Comparison of ENCODE assay signal across 20 cellular contexts in the genomic region with DNA sequence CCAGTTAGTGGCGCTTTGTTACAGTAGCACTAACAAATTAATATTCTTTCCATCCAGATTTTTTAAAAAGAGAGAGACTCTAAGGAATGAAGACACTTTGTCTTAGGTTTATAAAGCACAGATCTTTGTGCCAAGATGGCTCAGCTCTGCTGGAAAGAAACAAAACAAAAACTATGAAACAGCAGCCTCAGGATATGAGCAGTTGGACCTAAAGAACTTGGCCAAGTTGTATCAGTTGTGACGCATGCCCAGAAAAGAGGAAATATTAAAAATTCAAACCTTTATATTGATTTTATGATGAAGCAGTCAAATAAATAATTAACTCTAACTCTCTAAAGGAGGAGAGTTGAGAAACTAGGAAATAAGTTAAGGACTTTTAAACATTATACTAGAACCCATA.
DNase-seq lines count a peak whose midpoint lies in the region; ATAC-seq, FAIRE-seq and TF ChIP-seq lines count a peak whose summit lies in the region.
"Had no signal": no experiment of that assay in that cellular context is flagged by ENCODE, and none has a peak within 500 bp of the region (broad histone marks: within the 10 kb centered on the region; RNA-seq: fewer than 3 reads in every experiment).

No MANE protein-coding gene starts in this region.

- peak overlapping the region; percentile 41 for H3K4me3 ChIP-seq in OCI-LY1 (ENCODE audit: low read depth, low read length, poor library complexity, severe bottlenecking)
- no peak overlapping the region for H3K4me3 ChIP-seq in endothelial cell of umbilical vein (replicated peaks in 1 of 3; ENCODE audit: insufficient read depth in 1 of 3, low read depth in 1 of 3, low read length in 3 of 3)
- peak overlapping the region in 1 of 2 donors; percentile 23 for H3K4me3 ChIP-seq in tibial artery

- ATAC-seq in GM18520 (IDR thresholded peaks at IDR 0.05; ENCODE audit: unreplicated experiment): no peak
- ATAC-seq in HG03460 (IDR thresholded peaks at IDR 0.05; ENCODE audit: unreplicated experiment): no peak

- H3K9me3 ChIP-seq in OCI-LY1 (ENCODE audit: low read length) (no peaks in the 10 kb centered on the region), endothelial cell of umbilical vein (replicated peaks; ENCODE audit: control insufficient read depth, insufficient read depth, low read length) (no peaks in the 10 kb centered on the region), tibial artery (no peaks in the 10 kb centered on the region)
- H3K9me3 ChIP-seq: neutrophil had no signal

- H3K4me1 ChIP-seq in OCI-LY1 (ENCODE audit: insufficient read depth, low read length, severe bottlenecking) (peaks cover 90% of the 10 kb centered on the region), endothelial cell of umbilical vein (ENCODE audit: control insufficient read depth, extremely low read depth, insufficient read depth, low read length) (peaks cover 30% of the 10 kb centered on the region), tibial artery (peaks cover 0 to 21% (median 15%) of the 10 kb centered on the region in 4 donors)

- H3K9me2 ChIP-seq in OCI-LY1 (ENCODE audit: low read depth, low read length): no peaks in the 10 kb centered on the region

- dilution Hi-C loops in endothelial cell of umbilical vein (cut with MboI; ENCODE audit: extremely low pct_ligation_motif_present, low sequenced_read_pairs): no loop called here

- TF ChIP-seq CTCF in OCI-LY1 (IDR thresholded peaks at IDR 0.05; ENCODE audit: low read length) (no peak), endothelial cell of umbilical vein (IDR thresholded peaks at IDR 0.05; ENCODE audit: extremely low read depth in 1 of 2, insufficient read depth in 1 of 2, low read depth in 1 of 2, low read length in 2 of 2) (no peak), tibial artery (IDR thresholded peaks at IDR 0.05) (no peak)

- TF ChIP-seq POLR2A in endothelial cell of umbilical vein (IDR thresholded peaks at IDR 0.05; ENCODE audit: low read depth, low read length): no peak

- DNase-seq in endothelial cell of umbilical vein (ENCODE audit: low read depth, low spot score) (peak; percentile 72), kidney tubule cell (ENCODE audit: low spot score) (peak; percentile 9), tibial artery (no peak), iPS-NIHi7 (ENCODE audit: extremely low spot score) (no peak)
- DNase-seq in effector CD4-positive, alpha-beta T cell: no peak
- DNase-seq: activated CD4-positive, alpha-beta memory T cell treated with anti-CD3 and anti-CD28 coated beads, Interleukin-2, amount 10 ng/mL, durations not matched to agents 7 days and 5 days; activated T-cell treated with anti-CD3 and anti-CD28 coated beads, Interleukin-2, amount 50 U/mL, for 1 hour; brain microvascular endothelial cell; H7; hippocampal formation; IMR-90; left cardiac atrium; NCI-H1694 treated with DMSO at 0.1 percent for 48 hours; NCI-H345; NK-92 treated with Interleukin-12 subunit alpha and Interleukin-12 subunit beta, amount 100 ng/mL, for 24 hours had no signal

- H3K4me2 ChIP-seq in OCI-LY1 (ENCODE audit: low read length) (peak overlapping the region; percentile 70), endothelial cell of umbilical vein (ENCODE audit: insufficient read depth, low read length) (peak overlapping the region; percentile 47)

- H3K9me1 ChIP-seq in endothelial cell of umbilical vein (replicated peaks; ENCODE audit: control insufficient read depth, extremely low read depth, insufficient read depth, low read length): no peaks in the 10 kb centered on the region

- intact Hi-C loops in endothelial cell of umbilical vein (cut with micrococcal nuclease) (loop anchor here (1.0 to 10.0 kb wide), 4 partner anchors 11 to 267 kb away; no protein-coding TSS in a partner anchor), tibial artery (cut with DNase I; ENCODE audit: low total_unique reads) (no loop called here)

- H3K9ac ChIP-seq in OCI-LY1 (ENCODE audit: low read length) (peak overlapping the region; percentile 77), endothelial cell of umbilical vein (replicated peaks; ENCODE audit: extremely low read depth, insufficient read depth, low read length) (no peak overlapping the region)

- no peaks in the 10 kb centered on the region for H3K79me2 ChIP-seq in OCI-LY1 (ENCODE audit: insufficient read depth, low read length)
- H3K79me2 ChIP-seq in endothelial cell of umbilical vein (ENCODE audit: control insufficient read depth, insufficient read depth, low read length): peaks cover 8% of the 10 kb centered on the region

- no peak overlapping the region for H2AFZ ChIP-seq in OCI-LY1 (ENCODE audit: low read length)
- no peak overlapping the region for H2AFZ ChIP-seq in endothelial cell of umbilical vein (ENCODE audit: low read depth, low read length)

- BruUV-seq in endothelial cell of umbilical vein (replicated peaks; lab: Mats Ljungman, UMichigan): no TSS peak

- H3K27ac ChIP-seq in OCI-LY1 (ENCODE audit: low read depth, low read length, poor library complexity, severe bottlenecking) (peak overlapping the region; percentile 100), endothelial cell of umbilical vein (ENCODE audit: insufficient read depth, low read depth, low read length) (peak overlapping the region; percentile 65), tibial artery (peak overlapping the region; percentile 65 to 71)
- H3K27ac ChIP-seq: brain microvascular endothelial cell, neutrophil had no signal

- H3F3A ChIP-seq in OCI-LY1 (ENCODE audit: insufficient read depth, low read length): peaks cover 13% of the 10 kb centered on the region; the same call in 1 of the 2 replicates

- CTCF ChIA-PET in endothelial cell of umbilical vein (lab: Charles Lee): interaction anchor here (0.7 to 3.2 kb wide), 3 partner anchors 10 to 248 kb away, joined by 3 to 19 read pairs (median 3); no protein-coding TSS in a partner anchor

- H4K20me1 ChIP-seq in OCI-LY1 (ENCODE audit: insufficient read depth, low read length) (no peaks in the 10 kb centered on the region), endothelial cell of umbilical vein (replicated peaks; ENCODE audit: control insufficient read depth, extremely low read depth, insufficient read depth, low read length) (no peaks in the 10 kb centered on the region)

- no peaks in the 10 kb centered on the region for H3K27me3 ChIP-seq in OCI-LY1 (ENCODE audit: insufficient read depth, low read length)
- H3K27me3 ChIP-seq in endothelial cell of umbilical vein (ENCODE audit: control insufficient read depth in 2 of 2, insufficient read depth in 2 of 2, low read length in 2 of 2): no peaks in the 10 kb centered on the region
- H3K27me3 ChIP-seq in tibial artery: no peaks in the 10 kb centered on the region
- H3K27me3 ChIP-seq: brain microvascular endothelial cell, neutrophil had no signal

- H3K36me3 ChIP-seq in OCI-LY1 (ENCODE audit: insufficient read depth, low read length) (no peaks in the 10 kb centered on the region), endothelial cell of umbilical vein (ENCODE audit: control insufficient read depth in 2 of 2, extremely low read depth in 1 of 2, insufficient read depth in 2 of 2, low read length in 2 of 2) (no peaks in the 10 kb centered on the region), tibial artery (no peaks in the 10 kb centered on the region)
- H3K36me3 ChIP-seq: brain microvascular endothelial cell, neutrophil had no signal

- no peak for FAIRE-seq in endothelial cell of umbilical vein (lab: Jason Lieb, UNC)
- FAIRE-seq: D721Med had no signal

- POLR2A ChIA-PET in endothelial cell of umbilical vein (lab: Charles Lee): no interaction called here

TF ChIP-seq in endothelial cell of umbilical vein, 7 proteins besides CTCF, POLR2A, EP300 and RAD21:
- TF ChIP-seq, protein P1, sequence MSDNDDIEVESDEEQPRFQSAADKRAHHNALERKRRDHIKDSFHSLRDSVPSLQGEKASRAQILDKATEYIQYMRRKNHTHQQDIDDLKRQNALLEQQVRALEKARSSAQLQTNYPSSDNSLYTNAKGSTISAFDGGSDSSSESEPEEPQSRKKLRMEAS (IDR thresholded peaks at IDR 0.05; ENCODE audit: insufficient read depth, insufficient read length): no peak
- TF ChIP-seq JUN (IDR thresholded peaks at IDR 0.05; ENCODE audit: borderline replicate concordance, insufficient read depth, insufficient read length, low read depth) (no peak), GATA2 (IDR thresholded peaks at IDR 0.05; ENCODE audit: insufficient read depth, insufficient read length, low read depth, low read length) (no peak), MYC (IDR thresholded peaks at IDR 0.05; ENCODE audit: low read depth, low read length) (no peak), FOS (IDR thresholded peaks at IDR 0.05; ENCODE audit: borderline replicate concordance, insufficient read depth, low read length) (no peak), POLR2AphosphoS5 (IDR thresholded peaks at IDR 0.05; ENCODE audit: insufficient read depth, low read depth, low read length) (no peak), EZH2 (IDR thresholded peaks at IDR 0.05; ENCODE audit: borderline replicate concordance, low read depth, low read length, severe bottlenecking) (no peak)
TF ChIP-seq in endothelial cell of umbilical vein: peak in this region for 0.

Comparison
In these comparisons a context has a peak if more than half of its experiments do, and no peak if none do; other contexts are left out.
1. DNase-seq: peak in endothelial cell of umbilical vein (single experiment) and kidney tubule cell (single experiment); none in tibial artery (0 of 2), effector CD4-positive, alpha-beta T cell (single experiment) and iPS-NIHi7 (single experiment).
2. Peak in every context shown above with its lines, with median percentiles within 50 percentile points of each other: H3K27ac ChIP-seq.